In genomic region chr2:159959136-159959535, GRCh38 we compare ENCODE assay signal across 27 cellular contexts. TPM values are rescaled to one million over a fixed set of nuclear protein-coding genes. Genes with fewer than 3 reads are reported as not detected.
"Had no signal": no experiment of that assay in that cellular context is flagged by ENCODE, and none has a peak within 500 bp of the region (broad histone marks: within the 10 kb centered on the region; RNA-seq: fewer than 3 reads in every experiment).

No MANE protein-coding gene starts in this region.

- H3K27me3 ChIP-seq: esophagus squamous epithelium, heart right ventricle, neural progenitor cell, right atrium auricular region, stomach, thyroid gland, vagina had no signal

- H3K4me1 ChIP-seq: parathyroid adenoma had no signal

- FAIRE-seq: colon, islet of Langerhans had no signal

- H3K79me2 ChIP-seq: parathyroid adenoma had no signal

- H3K9ac ChIP-seq: neural progenitor cell, parathyroid adenoma had no signal

- H3K9me3 ChIP-seq: esophagus squamous epithelium, right atrium auricular region, stomach, thyroid gland, vagina had no signal

- H3K4me3 ChIP-seq: esophagus squamous epithelium, heart right ventricle, lung, neural progenitor cell, right atrium auricular region, smooth muscle cell, stomach, thyroid gland, vagina had no signal

- H2AFZ ChIP-seq: neural progenitor cell, parathyroid adenoma had no signal

- DNase-seq: effector CD8-positive, alpha-beta T cell; endodermal cell; esophagus squamous epithelium; foreskin melanocyte; glutamatergic neuron; heart right ventricle; hippocampal formation; kidney glomerular epithelial cell; left colon; mesenchymal stem cell; midbrain; naive thymus-derived CD4-positive, alpha-beta T cell; stimulated activated CD4-positive, alpha-beta T cell treated with anti-CD3 and anti-CD28 coated beads, Interleukin-12 subunit alpha, Interleukin-12 subunit beta, amount 100 ng/mL, for 4 hours; stimulated activated CD4-positive, alpha-beta T cell treated with anti-CD3 and anti-CD28 coated beads, Interleukin-1b, Interleukin-23, amount 100 ng/mL, for 48 hours; stimulated activated CD4-positive, alpha-beta T cell treated with anti-CD3 and anti-CD28 coated beads, Interleukin-4, amount 100 ng/mL, for 24 hours; stimulated activated naive CD4-positive, alpha-beta T cell treated with Interleukin-2 at 50 U/mL for 16 hours; stomach; thyroid gland; trophoblast cell had no signal

- H3K4me2 ChIP-seq: neural progenitor cell, smooth muscle cell had no signal

- H3K27ac ChIP-seq: neural progenitor cell, parathyroid adenoma, right atrium auricular region, stomach, vagina had no signal

- H3K36me3 ChIP-seq: heart right ventricle, neural progenitor cell, right atrium auricular region had no signal

RNA-seq across cellular contexts. Expression of gene LY75, which starts 54.6 kb away (rescaled TPM):
- total RNA-seq: smooth muscle cell had no signal
